ENCODE assay signal across 34 cellular contexts in genomic region chr19:20479483-20479882, GRCh38.
"Had no signal": no experiment of that assay in that cellular context is flagged by ENCODE, and none has a peak within 500 bp of the region (broad histone marks: within the 10 kb centered on the region; RNA-seq: fewer than 3 reads in every experiment).

No MANE protein-coding gene starts in this region.

- H3K27me3 ChIP-seq: MG63 had no signal

- H3K4me3 ChIP-seq: MG63 had no signal

- H3K9me3 ChIP-seq: MG63 had no signal

- DNase-seq: Karpas-422, Kasumi-1, MG63, MM.1S, MV-4-11, NCI-H1048, NCI-H1092, NCI-H1092 treated with DMSO at 0.1 percent for 48 hours, NCI-H1105, NCI-H1105 treated with DMSO at 0.1 percent for 48 hours, NCI-H1417, NCI-H1417 treated with DMSO at 0.1 percent for 48 hours, NCI-H1436, NCI-H1436 treated with DMSO at 0.1 percent for 48 hours, NCI-H146, NCI-H1694, NCI-H1694 treated with DMSO at 0.1 percent for 48 hours, NCI-H187, NCI-H187 treated with DMSO at 0.1 percent for 48 hours, NCI-H1930, NCI-H2029, NCI-H2029 treated with DMSO at 0.1 percent for 48 hours, NCI-H2081, NCI-H2081 treated with DMSO at 0.1 percent for 48 hours, NCI-H2107, NCI-H2171, NCI-H2171 treated with DMSO at 0.1 percent for 48 hours, NCI-H2227 treated with DMSO at 0.1 percent for 48 hours, NCI-H226, NCI-H345, NCI-H446, NCI-H446 treated with DMSO at 0.1 percent for 48 hours, NCI-H510A, NCI-H510A treated with DMSO at 0.1 percent for 48 hours had no signal

- H3K36me3 ChIP-seq: MG63 had no signal
